15 cellular contexts compared by ENCODE assay signal in the genomic region with DNA sequence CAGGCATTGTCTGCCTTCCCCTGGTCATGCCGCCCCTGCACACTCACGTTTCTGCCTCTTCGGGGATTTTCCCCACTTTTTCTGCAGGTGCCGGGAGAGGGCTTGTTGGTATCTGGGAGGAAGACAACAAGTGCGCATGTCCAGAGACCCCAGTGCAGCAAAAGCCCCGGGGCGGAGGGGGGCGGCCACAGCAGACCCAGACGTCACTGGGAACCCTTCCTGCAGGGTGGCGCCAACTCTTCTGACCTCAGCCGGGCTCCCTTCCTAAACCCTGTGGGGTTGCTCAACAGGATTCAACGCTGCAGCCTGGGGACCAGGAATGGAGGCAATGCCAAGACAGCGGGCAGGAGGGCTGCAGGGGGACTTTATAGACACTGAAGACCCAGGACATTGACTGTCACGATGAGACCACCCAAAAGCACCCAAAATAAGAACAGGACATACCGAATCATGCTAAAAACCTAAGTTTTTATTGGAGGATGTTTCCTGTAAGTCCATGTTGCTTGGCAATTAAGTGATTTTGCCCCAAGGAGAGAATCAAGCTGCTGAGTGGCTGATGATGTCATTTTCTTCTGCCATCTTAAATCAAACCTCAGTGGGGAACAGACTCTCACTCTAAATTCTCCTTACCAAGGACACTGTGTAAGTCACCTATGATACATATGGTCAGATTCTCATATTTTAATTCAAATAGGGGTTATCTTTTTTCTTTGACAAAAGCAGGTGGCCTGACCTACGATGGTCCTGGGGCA.
DNase-seq lines count a peak whose midpoint lies in the region; ATAC-seq, FAIRE-seq and TF ChIP-seq lines count a peak whose summit lies in the region.
"Had no signal": no experiment of that assay in that cellular context is flagged by ENCODE, and none has a peak within 500 bp of the region (broad histone marks: within the 10 kb centered on the region; RNA-seq: fewer than 3 reads in every experiment).

No MANE protein-coding gene starts in this region.

- H3K27me3 ChIP-seq in HepG2 (ENCODE audit: control insufficient read depth in 1 of 2, insufficient read depth in 2 of 2, low read length in 2 of 2) (peaks cover 0 to 6% of the 10 kb centered on the region in 2 experiments; a peak in 1 of 5 replicates), right lobe of liver (no peaks in the 10 kb centered on the region), K562 (ENCODE audit: control insufficient read depth in 2 of 2, insufficient read depth in 2 of 2, low read length in 2 of 2) (no peaks in the 10 kb centered on the region), aorta (ENCODE audit: control insufficient read depth in 1 of 2, insufficient read depth in 2 of 2, low read length in 1 of 2) (peaks cover 0 to 2% of the 10 kb centered on the region in 2 donors)

- TF ChIP-seq EP300 in HepG2 (IDR thresholded peaks at IDR 0.05; ENCODE audit: low read depth in 2 of 2, low read length in 2 of 2), result no peak
- TF ChIP-seq EP300 in HepG2 (CRISPR knock-in tag; IDR thresholded peaks at IDR 0.05; ENCODE audit: borderline replicate concordance), result no peak
- no peak for TF ChIP-seq EP300 in K562 (IDR thresholded peaks at IDR 0.05; ENCODE audit: low read length)

- CTCF ChIA-PET in HepG2 (lab: Yijun Ruan, JAX; ENCODE audit: low intra/inter-chr PET ratio, low total read pairs) (no interaction called here), K562 (lab: Yijun Ruan, JAX; ENCODE audit: low intra/inter-chr PET ratio) (no interaction called here), T-cell (lab: Charles Lee) (no interaction called here)

- H3K4me1 ChIP-seq in HepG2 (ENCODE audit: insufficient read depth, low read length) (peaks cover 12% of the 10 kb centered on the region), right lobe of liver (no peaks in the 10 kb centered on the region), K562 (replicated peaks in 1 of 2; ENCODE audit: control insufficient read depth in 2 of 2, insufficient read depth in 2 of 2, low read length in 2 of 2) (peaks cover 4 to 9% of the 10 kb centered on the region in 2 experiments; a peak in 3 of 5 replicates), aorta (ENCODE audit: control insufficient read depth in 1 of 2, insufficient read depth in 2 of 2, low read length in 2 of 2) (no peaks in the 10 kb centered on the region)

- H3K9me3 Mint-ChIP-seq in osteocyte (ENCODE audit: unreplicated experiment), result peaks cover 4% of the 10 kb centered on the region
- peaks cover 0 to 6% (median 3%) of the 10 kb centered on the region in 3 donors for H3K9me3 Mint-ChIP-seq in T-cell

- in situ Hi-C loops in HepG2 (cut with HindIII; ENCODE audit: extremely low pct_ligation_motif_present, low pct_unique_long_range_greater_than_20kb) (no loop called here), K562 (cut with MboI) (no loop called here)

- H3K4me1 Mint-ChIP-seq in osteocyte (ENCODE audit: unreplicated experiment), result no peaks in the 10 kb centered on the region
- H3K4me1 Mint-ChIP-seq in T-cell, result peaks cover 0 to 5% (median 0%) of the 10 kb centered on the region in 3 donors
- H3K4me1 Mint-ChIP-seq: B cell had no signal

- TF ChIP-seq POLR2A in HepG2 (IDR thresholded peaks at IDR 0.05; ENCODE audit: insufficient read depth in 1 of 2, low read depth in 2 of 2, low read length in 2 of 2) (no peak), right lobe of liver (IDR thresholded peaks at IDR 0.05) (no peak), K562 (conservative IDR thresholded peaks at IDR 0.05) (no peak)

- no TSS peak for BruUV-seq in HepG2 (replicated peaks; lab: Mats Ljungman, UMichigan)
- no TSS peak for BruUV-seq in K562 (replicated peaks; lab: Mats Ljungman, UMichigan)

- H3K4me2 ChIP-seq in HepG2 (ENCODE audit: low read depth, low read length) (no peak overlapping the region), K562 (ENCODE audit: insufficient read depth, low read length) (no peak overlapping the region)
- H3K4me2 ChIP-seq: GM23338 had no signal

- no peak for FAIRE-seq in HepG2 (lab: Jason Lieb, UNC)
- no peak for FAIRE-seq in K562 (lab: Jason Lieb, UNC)
- FAIRE-seq: A204.1, GM12891 had no signal

- H4K20me1 ChIP-seq in HepG2 (ENCODE audit: insufficient read depth, low read length), result no peaks in the 10 kb centered on the region
- no peaks in the 10 kb centered on the region for H4K20me1 ChIP-seq in K562 (replicated peaks; ENCODE audit: control insufficient read depth, insufficient read depth, low read length)

- ATAC-seq in HepG2 (no peak), right lobe of liver (no peak), K562 (no peak), aorta (ENCODE audit: low FRiP score) (no peak), GM18873 (IDR thresholded peaks at IDR 0.05; ENCODE audit: low FRiP score, unreplicated experiment) (no peak), T-cell (replicated peaks in 1 of 4) (no peak)
- ATAC-seq: GM23338 had no signal

- no peak for TF ChIP-seq CTCF in HepG2 (CRISPR knock-in tag; IDR thresholded peaks at IDR 0.05)
- no peak for TF ChIP-seq CTCF in right lobe of liver (IDR thresholded peaks at IDR 0.05)
- no peak for TF ChIP-seq CTCF in K562 (IDR thresholded peaks at IDR 0.05 in 2 of 3, conservative IDR thresholded peaks at IDR 0.05 in 1 of 3; ENCODE audit: insufficient read depth in 2 of 3, low read depth in 1 of 3, low read length in 3 of 3)
- TF ChIP-seq CTCF in osteocyte (IDR thresholded peaks at IDR 0.05), result no peak

- H3K4me3 ChIP-seq in HepG2 (replicated peaks in 1 of 3; ENCODE audit: insufficient read depth in 1 of 3, low read depth in 2 of 3, low read length in 3 of 3) (no peak overlapping the region), right lobe of liver (no peak overlapping the region), K562 (no peak overlapping the region), aorta (ENCODE audit: low read length in 2 of 2) (no peak overlapping the region)
- H3K4me3 ChIP-seq: GM23338 had no signal

- H3K4me3 Mint-ChIP-seq in osteocyte (ENCODE audit: unreplicated experiment), result no peak overlapping the region
- no peak overlapping the region for H3K4me3 Mint-ChIP-seq in T-cell
- H3K4me3 Mint-ChIP-seq: B cell; CD4-positive, alpha-beta T cell; GM23338; H9 had no signal

- POLR2A ChIA-PET in HepG2 (lab: Yijun Ruan, JAX) (no interaction called here), K562 (lab: Yijun Ruan, JAX) (interaction anchor here (1.3 kb wide), 1 partner anchor 22 kb away, joined by 4 read pairs; no protein-coding TSS in a partner anchor), T-cell (lab: Charles Lee) (no interaction called here)

- intact Hi-C loops in HepG2 (cut with micrococcal nuclease; ENCODE audit: unreplicated experiment) (no loop called here), right lobe of liver (cut with DNase I) (no loop called here), K562 (cut with micrococcal nuclease) (no loop called here), aorta (cut with DNase I) (no loop called here)

- DNase-seq in HepG2 (ENCODE audit: low spot score) (no peak), right lobe of liver (no peak), K562 (ENCODE audit: extremely low read depth in 1 of 4, low spot score in 3 of 4) (no peak), osteocyte (ENCODE audit: extremely low spot score, unreplicated experiment) (peak; percentile 79), aorta (no peak), T-cell (no peak)
- DNase-seq: C1 segment of cervical spinal cord; CD4-positive, alpha-beta T cell; DMS79; H9 had no signal

- no peak overlapping the region for H3K27ac ChIP-seq in HepG2 (ENCODE audit: extremely low read length, insufficient read depth, low read length)
- H3K27ac ChIP-seq in right lobe of liver, result no peak overlapping the region
- no peak overlapping the region for H3K27ac ChIP-seq in K562 (ENCODE audit: extremely low read depth, low read depth, low read length)
- no peak overlapping the region for H3K27ac ChIP-seq in aorta (ENCODE audit: low read depth in 1 of 2, low read length in 2 of 2)

- no peaks in the 10 kb centered on the region for H3K79me2 ChIP-seq in HepG2 (ENCODE audit: insufficient read depth, low read length)
- no peaks in the 10 kb centered on the region for H3K79me2 ChIP-seq in K562 (ENCODE audit: control insufficient read depth, insufficient read depth, low read length)

- H3K36me3 ChIP-seq in HepG2 (replicated peaks in 1 of 2; ENCODE audit: control insufficient read depth in 1 of 2, insufficient read depth in 2 of 2, low read length in 2 of 2) (no peaks in the 10 kb centered on the region), right lobe of liver (no peaks in the 10 kb centered on the region), K562 (ENCODE audit: control insufficient read depth, insufficient read depth, low read length) (peaks cover 67% of the 10 kb centered on the region; the same call in 1 of the 3 replicates), aorta (ENCODE audit: control insufficient read depth in 1 of 2, insufficient read depth in 2 of 2, low read length in 1 of 2) (no peaks in the 10 kb centered on the region)

- TF ChIP-seq RAD21 in HepG2 (CRISPR knock-in tag; IDR thresholded peaks at IDR 0.05), result no peak
- no peak for TF ChIP-seq RAD21 in K562 (CRISPR knock-in tag; conservative IDR thresholded peaks at IDR 0.05 in 1 of 2, IDR thresholded peaks at IDR 0.05 in 1 of 2)

- H3K9me1 ChIP-seq in K562 (ENCODE audit: control insufficient read depth, insufficient read depth, low read length), result no peaks in the 10 kb centered on the region

- WGBS in HepG2 (ENCODE audit: low lambda C conversion rate), result 31% methylated on average over 12 of the region's 16 CpGs
- 49% methylated on average over 6 of the region's 16 CpGs for WGBS in right lobe of liver (ENCODE audit: insufficient coverage, low coverage, low lambda C conversion rate, missing lambda C conversion rate)
- WGBS in K562 (ENCODE audit: insufficient coverage, low coverage, missing lambda C conversion rate), result 56% methylated on average over 16 of the region's 16 CpGs
- 78 to 79% methylated on average over 16 of the region's 16 CpGs for WGBS in aorta, 2 donors

- H3K9ac ChIP-seq in HepG2 (ENCODE audit: insufficient read depth, low read depth, low read length), result no peak overlapping the region
- no peak overlapping the region for H3K9ac ChIP-seq in K562 (ENCODE audit: insufficient read depth in 1 of 2, low read depth in 2 of 2, low read length in 2 of 2)

- H3K27ac Mint-ChIP-seq in osteocyte (ENCODE audit: unreplicated experiment) (no peak overlapping the region), T-cell (no peak overlapping the region)
- H3K27ac Mint-ChIP-seq: B cell; CD4-positive, alpha-beta T cell; GM23338; H9 had no signal

- H3K27me3 Mint-ChIP-seq in osteocyte (ENCODE audit: unreplicated experiment) (peaks cover 11% of the 10 kb centered on the region), T-cell (peaks cover 25 to 33% of the 10 kb centered on the region in 2 donors)

- H3K9me3 ChIP-seq in HepG2 (ENCODE audit: low read length) (peaks cover 10% of the 10 kb centered on the region), right lobe of liver (no peaks in the 10 kb centered on the region), K562 (replicated peaks; ENCODE audit: control insufficient read depth, insufficient read depth, low read depth, low read length) (peaks cover 3% of the 10 kb centered on the region; the same call in 1 of the 2 replicates), aorta (ENCODE audit: control insufficient read depth, low read length) (peaks cover 2% of the 10 kb centered on the region)

- no peaks in the 10 kb centered on the region for H3K36me3 Mint-ChIP-seq in osteocyte (ENCODE audit: unreplicated experiment)
- no peaks in the 10 kb centered on the region for H3K36me3 Mint-ChIP-seq in T-cell

- H2AFZ ChIP-seq in HepG2 (ENCODE audit: low read length) (no peak overlapping the region), K562 (ENCODE audit: low read depth, low read length) (no peak overlapping the region)
- H2AFZ ChIP-seq: GM23338 had no signal
